Comparison of ENCODE assay signal across 14 cellular contexts in the genomic region with DNA sequence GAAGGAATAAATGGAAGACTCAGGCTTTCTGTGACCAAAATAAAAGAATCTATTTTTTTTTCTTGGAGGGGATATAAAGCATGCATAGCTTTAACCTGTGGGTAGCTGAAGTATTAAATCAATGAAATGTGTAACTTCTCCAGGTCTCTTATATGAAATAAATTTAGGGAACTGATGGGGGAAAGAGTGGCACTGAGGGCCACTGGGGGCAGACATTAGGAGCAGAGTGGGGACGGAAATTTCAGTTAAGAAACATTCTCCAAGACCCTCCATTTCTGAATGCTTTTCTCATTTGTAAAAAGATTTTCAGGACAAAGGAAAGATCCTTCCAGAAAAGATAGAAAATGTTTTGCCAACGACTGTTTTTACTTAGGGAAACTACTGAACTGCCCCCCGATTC.
DNase-seq lines count a peak whose midpoint lies in the region; ATAC-seq and TF ChIP-seq lines count a peak whose summit lies in the region.
"Had no signal": no experiment of that assay in that cellular context is flagged by ENCODE, and none has a peak within 500 bp of the region (broad histone marks: within the 10 kb centered on the region; RNA-seq: fewer than 3 reads in every experiment).

No MANE protein-coding gene starts in this region.

- peak overlapping the region; percentile 92 for H3K4me2 ChIP-seq in OCI-LY3 (ENCODE audit: low read length)

- no peak for DNase-seq in stimulated activated naive CD8-positive, alpha-beta T cell treated with anti-CD3 and anti-CD28 coated beads, Interleukin-15, Interleukin-2, amounts not matched to agents 100 U/mL and 50 U/mL, for 24 hours
- DNase-seq in glutamatergic neuron (no peak), SKM-1 treated with dmso at 0.1 percent for 144 hours (lab: John Stamatoyannopoulos, UW; ENCODE audit: unreplicated experiment) (no peak)
- DNase-seq: activated T-cell treated with anti-CD3 and anti-CD28 coated beads, Interleukin-2, amount 50 U/mL, for 48 hours; KG1; stimulated activated CD8-positive, alpha-beta memory T cell treated with anti-CD3 and anti-CD28 coated beads, Interleukin-4, amount 100 ng/mL, for 48 hours had no signal

- no peak overlapping the region for H3K27ac ChIP-seq in OCI-LY3 (ENCODE audit: low read length)
- H3K27ac ChIP-seq: epithelial cell of prostate, neutrophil had no signal

- no peak for TF ChIP-seq CTCF in OCI-LY3 (IDR thresholded peaks at IDR 0.05; ENCODE audit: low read depth, low read length)
- no peak for TF ChIP-seq CTCF in glutamatergic neuron (IDR thresholded peaks at IDR 0.05; ENCODE audit: partially characterized antibody, unreplicated experiment)

- H2AFZ ChIP-seq in OCI-LY3 (ENCODE audit: low read depth, low read length): 0 out of 2 replicates have a peak overlapping the region, but pooled peaks have one; percentile 46

- H3K27ac Mint-ChIP-seq in stimulated activated naive CD8-positive, alpha-beta T cell treated with anti-CD3 and anti-CD28 coated beads, Interleukin-15, Interleukin-2, amounts not matched to agents 100 ng/mL and 50 ng/mL, for 24 hours: no peak overlapping the region
- peak overlapping the region; percentile 78 for H3K27ac Mint-ChIP-seq in glutamatergic neuron (ENCODE audit: unreplicated experiment)
- H3K27ac Mint-ChIP-seq: CD14-positive monocyte had no signal

- H3K4me3 ChIP-seq in OCI-LY3 (ENCODE audit: low read length): peak overlapping the region; percentile 93

- peaks cover 33% of the 10 kb centered on the region for H3K4me1 Mint-ChIP-seq in stimulated activated naive CD8-positive, alpha-beta T cell treated with anti-CD3 and anti-CD28 coated beads, Interleukin-15, Interleukin-2, amounts not matched to agents 100 ng/mL and 50 ng/mL, for 24 hours (ENCODE audit: low read depth)
- H3K4me1 Mint-ChIP-seq in glutamatergic neuron (ENCODE audit: low read depth, unreplicated experiment): peaks cover 28% of the 10 kb centered on the region

- peaks cover 79% of the 10 kb centered on the region for H3K27me3 Mint-ChIP-seq in stimulated activated naive CD8-positive, alpha-beta T cell treated with anti-CD3 and anti-CD28 coated beads, Interleukin-15, Interleukin-2, amounts not matched to agents 100 ng/mL and 50 ng/mL, for 24 hours
- H3K27me3 Mint-ChIP-seq in glutamatergic neuron (ENCODE audit: unreplicated experiment): peaks cover 14% of the 10 kb centered on the region

- H3K9me3 Mint-ChIP-seq in stimulated activated naive CD8-positive, alpha-beta T cell treated with anti-CD3 and anti-CD28 coated beads, Interleukin-15, Interleukin-2, amounts not matched to agents 100 ng/mL and 50 ng/mL, for 24 hours: no peaks in the 10 kb centered on the region
- H3K9me3 Mint-ChIP-seq in glutamatergic neuron (ENCODE audit: unreplicated experiment): peaks cover 17% of the 10 kb centered on the region

- H3K9ac ChIP-seq in OCI-LY3 (ENCODE audit: low read length): no peak overlapping the region

- no peaks in the 10 kb centered on the region for H3K9me3 ChIP-seq in OCI-LY3 (ENCODE audit: insufficient read depth, low read length)
- H3K9me3 ChIP-seq: neutrophil had no signal

- H3K27me3 ChIP-seq in OCI-LY3 (ENCODE audit: low read depth, low read length): no peaks in the 10 kb centered on the region

- H3K4me1 ChIP-seq in OCI-LY3 (ENCODE audit: low read length): 0 out of 2 replicates have a peak, but pooled peaks cover 3% of the 10 kb centered on the region

- H3K4me3 Mint-ChIP-seq in stimulated activated naive CD8-positive, alpha-beta T cell treated with anti-CD3 and anti-CD28 coated beads, Interleukin-15, Interleukin-2, amounts not matched to agents 100 ng/mL and 50 ng/mL, for 24 hours: peak overlapping the region; percentile 83
- H3K4me3 Mint-ChIP-seq in glutamatergic neuron (ENCODE audit: unreplicated experiment): peak overlapping the region; percentile 88

- no peaks in the 10 kb centered on the region for H4K20me1 ChIP-seq in OCI-LY3 (ENCODE audit: insufficient read depth, low read length)

- H3K36me3 ChIP-seq in OCI-LY3 (replicated peaks; ENCODE audit: low read depth, low read length): no peaks in the 10 kb centered on the region
- H3K36me3 ChIP-seq: neutrophil had no signal

- H3K36me3 Mint-ChIP-seq in stimulated activated naive CD8-positive, alpha-beta T cell treated with anti-CD3 and anti-CD28 coated beads, Interleukin-15, Interleukin-2, amounts not matched to agents 100 ng/mL and 50 ng/mL, for 24 hours (ENCODE audit: low read depth): no peaks in the 10 kb centered on the region
- no peaks in the 10 kb centered on the region for H3K36me3 Mint-ChIP-seq in glutamatergic neuron (ENCODE audit: unreplicated experiment)

- no peak for ATAC-seq in stimulated activated naive CD8-positive, alpha-beta T cell treated with anti-CD3 and anti-CD28 coated beads, Interleukin-15, Interleukin-2, amounts not matched to agents 100 U/mL and 50 U/mL, for 24 hours
- no peak for ATAC-seq in GM21717 (IDR thresholded peaks at IDR 0.05; ENCODE audit: unreplicated experiment)
- no peak for ATAC-seq in HG03108 (IDR thresholded peaks at IDR 0.05; ENCODE audit: unreplicated experiment)
- ATAC-seq in GM18861 (IDR thresholded peaks at IDR 0.05; ENCODE audit: unreplicated experiment): no peak

- H3K79me2 ChIP-seq in OCI-LY3 (ENCODE audit: low read length): no peaks in the 10 kb centered on the region
